Comparison of ENCODE assay signal across 1 cellular context in the genomic region with DNA sequence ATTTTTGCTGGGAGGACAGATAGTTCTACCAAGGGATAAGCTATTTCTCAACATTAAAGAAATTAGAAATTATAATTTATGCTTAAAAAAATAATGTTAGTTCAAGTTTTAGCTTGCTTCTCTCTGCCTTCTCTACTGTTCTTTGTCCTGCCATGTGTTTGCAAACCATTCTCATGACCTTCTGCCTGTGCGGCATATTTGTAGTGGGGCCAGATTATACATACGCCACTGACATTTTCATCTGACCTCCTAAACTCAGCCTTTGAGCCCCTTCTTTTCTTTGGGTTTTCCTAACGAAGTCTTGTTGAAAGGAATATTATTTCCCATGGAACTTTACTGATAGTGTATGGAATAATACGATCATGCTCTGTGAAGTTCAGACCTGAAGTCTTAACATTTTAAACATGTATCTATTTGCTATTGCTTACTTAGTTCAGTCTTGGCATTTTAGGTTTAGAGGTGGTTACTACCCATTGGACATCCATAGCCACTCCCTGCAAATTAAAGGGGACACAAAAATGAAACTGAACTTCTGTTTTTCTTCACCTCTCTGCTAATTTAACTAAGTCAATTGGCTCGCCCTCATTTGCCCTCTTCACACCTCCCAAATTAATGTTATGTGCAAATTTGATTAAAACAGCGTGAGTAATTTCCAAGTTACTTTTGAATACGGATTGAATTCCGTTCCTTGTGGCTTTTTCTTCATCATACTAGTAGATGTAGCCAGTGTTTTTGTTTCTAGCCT.
A peak's percentile ranks its signal among the peaks of the same experiment; 100 is the strongest.
TF ChIP-seq lines count a peak whose summit lies in the region.

No MANE protein-coding gene starts in this region.

TF ChIP-seq in HepG2, 621 proteins besides CTCF, POLR2A, EP300 and RAD21 (continued from another document and continues in another):
- TF ChIP-seq FOSL2 (CRISPR knock-in tag; IDR thresholded peaks at IDR 0.05) (peak; percentile 49; the same call in 1 of the 2 replicates), ZBTB20 (CRISPR knock-in tag; IDR thresholded peaks at IDR 0.05; ENCODE audit: borderline replicate concordance, low read depth) (no peak), ZBTB39 (CRISPR knock-in tag; IDR thresholded peaks at IDR 0.05) (no peak), ZNF704 (CRISPR knock-in tag; IDR thresholded peaks at IDR 0.05; ENCODE audit: borderline replicate concordance) (no peak), SNAPC2 (CRISPR knock-in tag; IDR thresholded peaks at IDR 0.05) (0 out of 2 replicates have a peak, but pooled peaks have one; percentile 18), DBP (CRISPR knock-in tag; IDR thresholded peaks at IDR 0.05; ENCODE audit: not compliant biosample characterization) (no peak), ZNF33A (CRISPR knock-in tag; IDR thresholded peaks at IDR 0.05; ENCODE audit: borderline replicate concordance) (peak; percentile 74; the same call in 1 of the 2 replicates), TSC22D2 (CRISPR knock-in tag; IDR thresholded peaks at IDR 0.05; ENCODE audit: borderline replicate concordance) (0 out of 2 replicates have a peak, but pooled peaks have one; percentile 35), CEBPZ (IDR thresholded peaks at IDR 0.05; ENCODE audit: low read length) (no peak), ZNF510 (CRISPR knock-in tag; IDR thresholded peaks at IDR 0.05; ENCODE audit: low read depth) (no peak), PRMT3 (CRISPR knock-in tag; IDR thresholded peaks at IDR 0.05; ENCODE audit: borderline replicate concordance, low read depth) (no peak), IKZF4 (CRISPR knock-in tag; IDR thresholded peaks at IDR 0.05; ENCODE audit: borderline replicate concordance, low read depth, not compliant biosample characterization) (no peak), PHF5A (CRISPR knock-in tag; IDR thresholded peaks at IDR 0.05; ENCODE audit: low read depth, unreplicated experiment) (no peak), ZNF557 (CRISPR knock-in tag; IDR thresholded peaks at IDR 0.05) (no peak), GABPB1 (CRISPR knock-in tag; IDR thresholded peaks at IDR 0.05) (no peak), ZNF556 (CRISPR knock-in tag; IDR thresholded peaks at IDR 0.05; ENCODE audit: borderline replicate concordance) (no peak), ZNF326 (CRISPR knock-in tag; IDR thresholded peaks at IDR 0.05; ENCODE audit: borderline replicate concordance) (no peak), HOXA9 (CRISPR knock-in tag; IDR thresholded peaks at IDR 0.05; ENCODE audit: borderline replicate concordance) (no peak), ZBTB10 (CRISPR knock-in tag; IDR thresholded peaks at IDR 0.05; ENCODE audit: borderline replicate concordance) (0 out of 2 replicates have a peak, but pooled peaks have one; percentile 25), FOXA3 (CRISPR knock-in tag; IDR thresholded peaks at IDR 0.05) (peak; percentile 73), PRPF4 (IDR thresholded peaks at IDR 0.05; ENCODE audit: low read depth, low read length, poor library complexity, severe bottlenecking) (no peak), KLF6 (CRISPR knock-in tag; IDR thresholded peaks at IDR 0.05) (no peak), ZFP91 (CRISPR knock-in tag; IDR thresholded peaks at IDR 0.05; ENCODE audit: borderline replicate concordance) (no peak), THAP7 (CRISPR knock-in tag; IDR thresholded peaks at IDR 0.05) (no peak), ZNF816 (CRISPR knock-in tag; IDR thresholded peaks at IDR 0.05; ENCODE audit: borderline replicate concordance) (no peak), UBTF (CRISPR knock-in tag; IDR thresholded peaks at IDR 0.05) (no peak), ZC3H4 (CRISPR knock-in tag; IDR thresholded peaks at IDR 0.05; ENCODE audit: borderline replicate concordance) (no peak), NBN (conservative IDR thresholded peaks at IDR 0.05) (no peak), NR1H2 (CRISPR knock-in tag; IDR thresholded peaks at IDR 0.05; ENCODE audit: borderline replicate concordance, low read depth) (no peak)
- TF ChIP-seq, protein P1, sequence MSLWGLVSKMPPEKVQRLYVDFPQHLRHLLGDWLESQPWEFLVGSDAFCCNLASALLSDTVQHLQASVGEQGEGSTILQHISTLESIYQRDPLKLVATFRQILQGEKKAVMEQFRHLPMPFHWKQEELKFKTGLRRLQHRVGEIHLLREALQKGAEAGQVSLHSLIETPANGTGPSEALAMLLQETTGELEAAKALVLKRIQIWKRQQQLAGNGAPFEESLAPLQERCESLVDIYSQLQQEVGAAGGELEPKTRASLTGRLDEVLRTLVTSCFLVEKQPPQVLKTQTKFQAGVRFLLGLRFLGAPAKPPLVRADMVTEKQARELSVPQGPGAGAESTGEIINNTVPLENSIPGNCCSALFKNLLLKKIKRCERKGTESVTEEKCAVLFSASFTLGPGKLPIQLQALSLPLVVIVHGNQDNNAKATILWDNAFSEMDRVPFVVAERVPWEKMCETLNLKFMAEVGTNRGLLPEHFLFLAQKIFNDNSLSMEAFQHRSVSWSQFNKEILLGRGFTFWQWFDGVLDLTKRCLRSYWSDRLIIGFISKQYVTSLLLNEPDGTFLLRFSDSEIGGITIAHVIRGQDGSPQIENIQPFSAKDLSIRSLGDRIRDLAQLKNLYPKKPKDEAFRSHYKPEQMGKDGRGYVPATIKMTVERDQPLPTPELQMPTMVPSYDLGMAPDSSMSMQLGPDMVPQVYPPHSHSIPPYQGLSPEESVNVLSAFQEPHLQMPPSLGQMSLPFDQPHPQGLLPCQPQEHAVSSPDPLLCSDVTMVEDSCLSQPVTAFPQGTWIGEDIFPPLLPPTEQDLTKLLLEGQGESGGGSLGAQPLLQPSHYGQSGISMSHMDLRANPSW (CRISPR knock-in tag; IDR thresholded peaks at IDR 0.05; ENCODE audit: borderline replicate concordance), result no peak
- TF ChIP-seq, protein P2, sequence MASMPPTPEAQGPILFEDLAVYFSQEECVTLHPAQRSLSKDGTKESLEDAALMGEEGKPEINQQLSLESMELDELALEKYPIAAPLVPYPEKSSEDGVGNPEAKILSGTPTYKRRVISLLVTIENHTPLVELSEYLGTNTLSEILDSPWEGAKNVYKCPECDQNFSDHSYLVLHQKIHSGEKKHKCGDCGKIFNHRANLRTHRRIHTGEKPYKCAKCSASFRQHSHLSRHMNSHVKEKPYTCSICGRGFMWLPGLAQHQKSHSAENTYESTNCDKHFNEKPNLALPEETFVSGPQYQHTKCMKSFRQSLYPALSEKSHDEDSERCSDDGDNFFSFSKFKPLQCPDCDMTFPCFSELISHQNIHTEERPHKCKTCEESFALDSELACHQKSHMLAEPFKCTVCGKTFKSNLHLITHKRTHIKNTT (CRISPR knock-in tag; IDR thresholded peaks at IDR 0.05), result no peak
- TF ChIP-seq, protein P3, sequence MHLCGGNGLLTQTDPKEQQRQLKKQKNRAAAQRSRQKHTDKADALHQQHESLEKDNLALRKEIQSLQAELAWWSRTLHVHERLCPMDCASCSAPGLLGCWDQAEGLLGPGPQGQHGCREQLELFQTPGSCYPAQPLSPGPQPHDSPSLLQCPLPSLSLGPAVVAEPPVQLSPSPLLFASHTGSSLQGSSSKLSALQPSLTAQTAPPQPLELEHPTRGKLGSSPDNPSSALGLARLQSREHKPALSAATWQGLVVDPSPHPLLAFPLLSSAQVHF (CRISPR knock-in tag; IDR thresholded peaks at IDR 0.05), result no peak
